In the genomic region with DNA sequence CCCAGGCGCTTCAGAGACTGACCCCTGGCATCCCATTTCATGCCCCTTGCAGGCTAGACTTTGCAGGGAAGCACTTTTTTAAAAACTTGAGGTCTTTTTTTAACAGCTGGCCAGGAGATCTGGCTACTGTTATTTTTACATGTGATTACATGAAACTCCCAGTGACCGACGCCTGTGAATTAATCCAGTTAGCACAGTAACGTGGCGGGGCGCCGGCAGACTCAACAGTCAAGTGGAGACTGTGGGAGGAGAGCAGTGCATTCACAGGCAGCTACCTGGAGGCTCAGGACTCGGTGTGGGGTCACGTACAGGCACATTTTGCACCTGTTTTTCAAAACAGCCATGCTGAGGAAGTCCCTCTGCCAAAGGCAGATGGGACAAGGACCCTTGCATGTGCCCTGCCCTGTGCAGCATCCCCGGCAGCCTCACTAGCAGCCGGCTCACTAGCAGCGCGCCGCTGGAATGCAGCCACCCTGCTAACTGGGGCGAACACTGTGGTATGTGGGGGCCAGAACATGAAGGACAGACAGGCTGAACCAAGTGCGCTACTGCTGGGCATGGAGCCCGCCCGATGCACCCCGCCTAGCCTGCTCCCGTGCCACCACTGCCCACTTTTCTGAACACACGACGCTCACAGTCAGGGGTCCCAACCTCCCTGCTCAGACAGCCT, we compare ENCODE assay signal across 29 cellular contexts. TPM values are rescaled to one million over a fixed set of nuclear protein-coding genes. Genes with fewer than 3 reads are reported as not detected.
DNase-seq lines count a peak whose midpoint lies in the region; TF ChIP-seq lines count a peak whose summit lies in the region.
"Had no signal": no experiment of that assay in that cellular context is flagged by ENCODE, and none has a peak within 500 bp of the region (broad histone marks: within the 10 kb centered on the region; RNA-seq: fewer than 3 reads in every experiment).

No MANE protein-coding gene starts in this region.

- no peaks in the 10 kb centered on the region for H3K4me1 ChIP-seq in cardiac muscle cell (ENCODE audit: low read depth)
- H3K4me1 ChIP-seq in left ventricle myocardium inferior: peaks cover 47% of the 10 kb centered on the region
- peaks cover 24 to 26% of the 10 kb centered on the region in 2 experiments for H3K4me1 ChIP-seq in trophoblast cell (ENCODE audit: control insufficient read depth in 1 of 2, insufficient read depth in 2 of 2, low read length in 2 of 2)
- H3K4me1 ChIP-seq: A549, foreskin keratinocyte, SJCRH30 had no signal

- H2BK12ac ChIP-seq in trophoblast cell (ENCODE audit: low read length): no peak overlapping the region

- H3K27me3 ChIP-seq in cardiac muscle cell (no peaks in the 10 kb centered on the region), left ventricle myocardium inferior (ENCODE audit: low read depth) (no peaks in the 10 kb centered on the region), trophoblast cell (ENCODE audit: insufficient read depth, low read length) (no peaks in the 10 kb centered on the region)
- H3K27me3 ChIP-seq: esophagus squamous epithelium, foreskin keratinocyte, heart left ventricle, ovary, right atrium auricular region, SJCRH30, upper lobe of left lung had no signal

- peak overlapping the region; percentile 34 for H3K4ac ChIP-seq in trophoblast cell (ENCODE audit: low read depth, low read length)

- H3K79me2 ChIP-seq in trophoblast cell (ENCODE audit: control insufficient read depth, insufficient read depth, low read length, poor library complexity): no peaks in the 10 kb centered on the region

- no peak overlapping the region for H2BK5ac ChIP-seq in trophoblast cell (ENCODE audit: low read depth, low read length, poor library complexity)

- H3K18ac ChIP-seq in trophoblast cell (ENCODE audit: low read length): peak overlapping the region; percentile 68

- no peak overlapping the region for H3K23ac ChIP-seq in trophoblast cell (ENCODE audit: low read length)

- peaks cover 31% of the 10 kb centered on the region for H3K36me3 Mint-ChIP-seq in endothelial cell (ENCODE audit: low read depth, unreplicated experiment)

- H3K27ac Mint-ChIP-seq in endothelial cell (ENCODE audit: unreplicated experiment): peak overlapping the region; percentile 61
- H3K27ac Mint-ChIP-seq: activated T-cell treated with anti-CD3 and anti-CD28 coated beads, Interleukin-2, amount 50 U/mL, for 24 hours; CD4-positive, alpha-beta T cell; natural killer cell treated with Interleukin-12 subunit alpha and Interleukin-12 subunit beta and Interleukin-15 and Interleukin-18, amount 100 ng/mL, for 72 hours had no signal

- no peak overlapping the region for H3K9ac ChIP-seq in trophoblast cell (ENCODE audit: low read length)

- H3K4me3 ChIP-seq in cardiac muscle cell (no peak overlapping the region), left ventricle myocardium inferior (no peak overlapping the region), trophoblast cell (ENCODE audit: low read depth, low read length) (no peak overlapping the region)
- H3K4me3 ChIP-seq: A549, esophagus squamous epithelium, heart left ventricle, mucosa of descending colon, ovary, right atrium auricular region, SJCRH30, upper lobe of left lung had no signal

- DNase-seq in cardiac muscle cell (ENCODE audit: low read depth in 1 of 2, low spot score in 1 of 2) (no peak), left ventricle myocardium inferior (no peak), endothelial cell (ENCODE audit: low spot score) (no peak), trophoblast cell (no peak), NCI-H345 (lab: John Stamatoyannopoulos, UW) (no peak), GM13976 (ENCODE audit: low spot score) (no peak), LoVo (ENCODE audit: low spot score) (no peak), AG08395 (ENCODE audit: low spot score) (no peak)
- DNase-seq: activated CD4-positive, alpha-beta T cell treated with anti-CD3 and anti-CD28 coated beads for 48 hours; activated T-cell treated with anti-CD3 and anti-CD28 coated beads, Interleukin-2, amount 50 U/mL, for 24 hours; CD4-positive, alpha-beta T cell; cortex of kidney; esophagus squamous epithelium; foreskin keratinocyte; heart left ventricle; Karpas-422; mucosa of descending colon; NCI-H1417 treated with DMSO at 0.1 percent for 48 hours; NCI-H2081; NCI-H226; NCI-H69; ovary; SJCRH30; stimulated activated CD4-positive, alpha-beta T cell treated with anti-CD3 and anti-CD28 coated beads, Interleukin-2, amount 100 ng/mL, for 24 hours; T-helper 9 cell; upper lobe of left lung had no signal

- no peak overlapping the region for H2AFZ ChIP-seq in trophoblast cell (ENCODE audit: insufficient read depth, low read length, poor library complexity)

- no peak overlapping the region for H4K8ac ChIP-seq in trophoblast cell (ENCODE audit: low read depth, low read length)

- H4K91ac ChIP-seq in trophoblast cell (ENCODE audit: low read depth, low read length): no peak overlapping the region

- H3K9me3 Mint-ChIP-seq in endothelial cell (ENCODE audit: unreplicated experiment): no peaks in the 10 kb centered on the region
- H3K9me3 Mint-ChIP-seq: activated T-cell treated with anti-CD3 and anti-CD28 coated beads, Interleukin-2, amount 50 U/mL, for 24 hours; CD4-positive, alpha-beta T cell; natural killer cell treated with Interleukin-12 subunit alpha and Interleukin-12 subunit beta and Interleukin-15 and Interleukin-18, amount 100 ng/mL, for 72 hours had no signal

- H3K36me3 ChIP-seq in cardiac muscle cell (peaks cover 43% of the 10 kb centered on the region), left ventricle myocardium inferior (peaks cover 69% of the 10 kb centered on the region), trophoblast cell (ENCODE audit: control insufficient read depth in 1 of 2, insufficient read depth in 2 of 2, low read length in 2 of 2) (peaks cover 58 to 74% of the 10 kb centered on the region in 2 experiments)
- H3K36me3 ChIP-seq: ovary had no signal

- intact Hi-C loops in left ventricle myocardium inferior (cut with micrococcal nuclease): no loop called here

- no peak overlapping the region for H4K12ac ChIP-seq in trophoblast cell (ENCODE audit: low read depth, low read length)

- no peak overlapping the region for H3K4me2 ChIP-seq in trophoblast cell (ENCODE audit: low read length)
- H3K4me2 ChIP-seq: A549 had no signal

- peaks cover 10% of the 10 kb centered on the region for H3K4me1 Mint-ChIP-seq in endothelial cell (ENCODE audit: unreplicated experiment)

- in situ Hi-C loops in GM13976 (cut with MboI; ENCODE audit: low sequenced_read_pairs, unreplicated experiment): no loop called here

- H3K27me3 Mint-ChIP-seq in endothelial cell (ENCODE audit: unreplicated experiment): no peaks in the 10 kb centered on the region
- H3K27me3 Mint-ChIP-seq: activated T-cell treated with anti-CD3 and anti-CD28 coated beads, Interleukin-2, amount 50 U/mL, for 24 hours; CD4-positive, alpha-beta T cell; natural killer cell treated with Interleukin-12 subunit alpha and Interleukin-12 subunit beta and Interleukin-15 and Interleukin-18, amount 100 ng/mL, for 72 hours had no signal

- peak overlapping the region; percentile 12 for H2BK120ac ChIP-seq in trophoblast cell (ENCODE audit: insufficient read depth, low read length, poor library complexity)

- no CpG with 5 or more reads among the region's 22 CpGs for WGBS in trophoblast cell (ENCODE audit: extremely low coverage, insufficient coverage, insufficient read length)

- H3K79me1 ChIP-seq in trophoblast cell (ENCODE audit: low read length): peaks cover 6% of the 10 kb centered on the region

- H3K27ac ChIP-seq in cardiac muscle cell (peak overlapping the region; percentile 74), left ventricle myocardium inferior (replicated peaks) (no peak overlapping the region), trophoblast cell (ENCODE audit: low read depth, low read length) (no peak overlapping the region)
- H3K27ac ChIP-seq: A549, foreskin keratinocyte, ovary, right atrium auricular region, SJCRH30 had no signal

- H3K9me3 ChIP-seq in cardiac muscle cell (ENCODE audit: low read depth) (no peaks in the 10 kb centered on the region), left ventricle myocardium inferior (replicated peaks) (no peaks in the 10 kb centered on the region), trophoblast cell (ENCODE audit: insufficient read depth, low read depth, low read length) (peaks cover 4% of the 10 kb centered on the region)
- H3K9me3 ChIP-seq: A549, esophagus squamous epithelium, heart left ventricle, mucosa of descending colon, ovary, right atrium auricular region, SJCRH30, upper lobe of left lung had no signal

- H3K4me3 Mint-ChIP-seq in endothelial cell (ENCODE audit: unreplicated experiment): no peak overlapping the region
- H3K4me3 Mint-ChIP-seq: activated T-cell treated with anti-CD3 and anti-CD28 coated beads, Interleukin-2, amount 50 U/mL, for 24 hours; CD4-positive, alpha-beta T cell; natural killer cell treated with Interleukin-12 subunit alpha and Interleukin-12 subunit beta and Interleukin-15 and Interleukin-18, amount 100 ng/mL, for 72 hours had no signal

- no peak overlapping the region for H2AK5ac ChIP-seq in trophoblast cell (ENCODE audit: low read length)

- H3K14ac ChIP-seq in trophoblast cell (ENCODE audit: low read length): peak overlapping the region; percentile 11

- no peak for TF ChIP-seq CTCF in cardiac muscle cell (IDR thresholded peaks at IDR 0.05; ENCODE audit: low read depth, low read length)
- no peak for TF ChIP-seq CTCF in left ventricle myocardium inferior (IDR thresholded peaks at IDR 0.05; ENCODE audit: borderline replicate concordance)
- no peak for TF ChIP-seq CTCF in endothelial cell (IDR thresholded peaks at IDR 0.05; ENCODE audit: unreplicated experiment)
- TF ChIP-seq CTCF in GM13976 (IDR thresholded peaks at IDR 0.05; ENCODE audit: borderline replicate concordance, control extremely low read depth, extremely low read depth, insufficient read depth, missing control alignments): no peak

RNA-seq across cellular contexts. Expression of gene CAPS, which starts 18.7 kb away (rescaled TPM):
- total RNA-seq in cardiac muscle cell (14.4 and 23.6 TPM in 2 replicates), left ventricle myocardium inferior (6.1 TPM), endothelial cell (ENCODE audit: unreplicated experiment) (9.3 TPM)
- 14.1 and 17.7 TPM in 2 replicates for polyA plus RNA-seq in cardiac muscle cell
- polyA plus RNA-seq in trophoblast cell (2013): 3.7 and 3.8 TPM in 2 replicates

RNA-seq across cellular contexts. Expression of gene VMAC, which starts 28.1 kb away (rescaled TPM):
- total RNA-seq in cardiac muscle cell: 13.0 and 23.1 TPM in 2 replicates
- 3.9 and 6.2 TPM in 2 replicates for polyA plus RNA-seq in cardiac muscle cell
- total RNA-seq in left ventricle myocardium inferior: 2.5 TPM
- total RNA-seq in endothelial cell (ENCODE audit: unreplicated experiment): 8.9 TPM
- polyA plus RNA-seq in trophoblast cell (2013): 3.1 and 3.2 TPM in 2 replicates

RNA-seq across cellular contexts. Expression of gene NDUFA11, which starts 29.1 kb away (rescaled TPM):
- total RNA-seq in cardiac muscle cell (295 and 485 TPM in 2 replicates), left ventricle myocardium inferior (590 TPM), endothelial cell (ENCODE audit: unreplicated experiment) (211 TPM)
- 738 and 760 TPM in 2 replicates for polyA plus RNA-seq in cardiac muscle cell
- 291 and 293 TPM in 2 replicates for polyA plus RNA-seq in trophoblast cell (2013)

RNA-seq across cellular contexts. Expression of gene RANBP3, which starts 45.2 kb away (rescaled TPM):
- total RNA-seq in cardiac muscle cell (102 and 108 TPM in 2 replicates), left ventricle myocardium inferior (54.8 TPM), endothelial cell (ENCODE audit: unreplicated experiment) (69.5 TPM)
- 17.7 and 18.3 TPM in 2 replicates for polyA plus RNA-seq in cardiac muscle cell
- 85.2 and 95.7 TPM in 2 replicates for polyA plus RNA-seq in trophoblast cell (2013)
